Comparison of ENCODE assay signal across 2 cellular contexts in genomic region chr15:50484781-50485180, GRCh38.
TF ChIP-seq lines count a peak whose summit lies in the region.

No MANE protein-coding gene starts in this region.

TF ChIP-seq in SK-N-SH, 30 proteins besides CTCF, POLR2A, EP300 and RAD21 (continued from another document):
- TF ChIP-seq TAF1 (IDR thresholded peaks at IDR 0.05; ENCODE audit: borderline replicate concordance, low read depth, low read length) (no peak), FOSL2 (IDR thresholded peaks at IDR 0.05; ENCODE audit: borderline replicate concordance, low read depth) (no peak), REST (IDR thresholded peaks at IDR 0.05; ENCODE audit: low read depth, low read length) (no peak), RCOR1 (IDR thresholded peaks at IDR 0.05; ENCODE audit: low read length) (no peak), NRF1 (IDR thresholded peaks at IDR 0.05; ENCODE audit: low read depth, low read length) (no peak), YY1 (IDR thresholded peaks at IDR 0.05; ENCODE audit: low read depth) (no peak)

TF ChIP-seq in GM12878, 131 proteins besides CTCF, POLR2A, EP300 and RAD21 (continued from another document):
- TF ChIP-seq HDGF (IDR thresholded peaks at IDR 0.05) (no peak), GATAD2B (conservative IDR thresholded peaks at IDR 0.05; ENCODE audit: low read depth) (no peak), TCF12 (IDR thresholded peaks at IDR 0.05; ENCODE audit: low read depth, low read length) (no peak), ZBTB33 (IDR thresholded peaks at IDR 0.05) (no peak), CBX5 (IDR thresholded peaks at IDR 0.05; ENCODE audit: low read depth) (no peak), ZBTB40 (IDR thresholded peaks at IDR 0.05; ENCODE audit: borderline replicate concordance) (no peak), PAX5 (IDR thresholded peaks at IDR 0.05; ENCODE audit: borderline replicate concordance, low read depth, low read length) (no peak), CBX3 (IDR thresholded peaks at IDR 0.05; ENCODE audit: borderline replicate concordance, low read depth) (no peak), POLR2AphosphoS2 (IDR thresholded peaks at IDR 0.05; ENCODE audit: low read depth, low read length) (no peak), YBX1 (IDR thresholded peaks at IDR 0.05) (no peak), ATF7 (IDR thresholded peaks at IDR 0.05; ENCODE audit: low read depth) (peak; percentile 50), MAX (IDR thresholded peaks at IDR 0.05; ENCODE audit: low read depth, low read length) (no peak), USF1 (IDR thresholded peaks at IDR 0.05; ENCODE audit: borderline replicate concordance, extremely low read length, insufficient read depth, low read depth, low read length) (no peak), CEBPZ (IDR thresholded peaks at IDR 0.05; ENCODE audit: low read depth, low read length) (no peak), NKRF (conservative IDR thresholded peaks at IDR 0.05) (no peak), PRDM15 (CRISPR knock-in tag; IDR thresholded peaks at IDR 0.05) (no peak), EGR1 (IDR thresholded peaks at IDR 0.05; ENCODE audit: borderline replicate concordance in 1 of 2, low read depth in 2 of 2, low read length in 2 of 2) (no peak), E4F1 (IDR thresholded peaks at IDR 0.05; ENCODE audit: borderline replicate concordance, partially characterized antibody) (no peak), SMARCA5 (IDR thresholded peaks at IDR 0.05) (no peak), MTA2 (IDR thresholded peaks at IDR 0.05; ENCODE audit: low read depth) (no peak), MYC (IDR thresholded peaks at IDR 0.05; ENCODE audit: insufficient read depth, insufficient read length, insufficient replicate concordance, low read length, severe bottlenecking) (no peak), NFIC (IDR thresholded peaks at IDR 0.05; ENCODE audit: low read depth, low read length) (no peak), SIX5 (IDR thresholded peaks at IDR 0.05; ENCODE audit: low read depth, low read length, severe bottlenecking) (no peak), CREB1 (IDR thresholded peaks at IDR 0.05; ENCODE audit: low read depth) (0 out of 2 replicates have a peak, but pooled peaks have one; percentile 17), KAT2A (conservative IDR thresholded peaks at IDR 0.05; ENCODE audit: control insufficient read depth, low read depth, low read length) (no peak)
